In the genomic region with DNA sequence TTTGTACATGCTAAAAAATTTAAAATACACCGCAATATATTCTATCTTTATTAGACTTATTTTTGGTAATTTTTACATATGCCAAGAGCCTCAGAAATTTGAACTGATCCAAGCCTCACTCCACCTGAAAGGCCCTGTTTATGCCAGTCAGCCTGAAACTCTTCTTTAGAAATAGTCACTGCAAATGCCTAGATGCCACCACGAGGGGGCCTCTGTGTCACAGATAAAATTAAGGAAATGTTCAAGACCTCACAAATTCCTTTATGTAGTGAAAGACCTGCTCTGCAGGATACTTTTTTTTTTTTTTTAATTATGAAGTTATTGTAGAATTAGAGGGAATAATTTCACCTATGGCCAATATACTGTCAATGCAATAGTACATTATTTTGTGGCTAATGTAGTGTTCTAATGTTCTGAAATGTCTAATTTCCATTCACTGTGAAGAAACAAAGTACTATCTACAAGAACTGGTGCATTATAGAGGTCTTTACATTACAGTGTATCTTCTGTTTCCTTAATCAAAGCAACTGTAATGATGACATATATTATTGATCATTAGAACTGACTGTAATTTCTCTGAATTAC, we compare ENCODE assay signal across 8 cellular contexts.
DNase-seq lines count a peak whose midpoint lies in the region; ATAC-seq, FAIRE-seq and TF ChIP-seq lines count a peak whose summit lies in the region.

No MANE protein-coding gene starts in this region.

- H3K27ac Mint-ChIP-seq in activated naive CD4-positive, alpha-beta T cell treated with anti-CD3 and anti-CD28 coated beads for 36 hours, result no peak overlapping the region

- DNase-seq in CD1c-positive myeloid dendritic cell (ENCODE audit: extremely low spot score) (peak; percentile 79), HPDE6-E6E7 (ENCODE audit: extremely low spot score) (peak; percentile 34), SK-N-MC (ENCODE audit: low read depth, low spot score) (peak; percentile 3), cardiac muscle cell (ENCODE audit: low read depth in 1 of 2, low spot score in 1 of 2) (peak; percentile 55 to 71), retinal pigment epithelial cell (ENCODE audit: low read depth) (no peak), GM12891 (ENCODE audit: insufficient read length, low spot score) (no peak)
- peak; percentile 89 for DNase-seq in activated naive CD4-positive, alpha-beta T cell treated with anti-CD3 and anti-CD28 coated beads for 36 hours

- CTCF ChIA-PET in activated naive CD4-positive, alpha-beta T cell treated with anti-CD3 and anti-CD28 coated beads for 36 hours (lab: Charles Lee), result interaction anchor here (0.7 to 4.0 kb wide), 4 partner anchors 16 to 270 kb away, joined by 3 to 92 read pairs (median 4); no protein-coding TSS in a partner anchor

- H3K36me3 ChIP-seq in SK-N-MC (ENCODE audit: insufficient read depth, low read length), result no peaks in the 10 kb centered on the region
- no peaks in the 10 kb centered on the region for H3K36me3 ChIP-seq in cardiac muscle cell

- no peaks in the 10 kb centered on the region for H3K36me3 Mint-ChIP-seq in activated naive CD4-positive, alpha-beta T cell treated with anti-CD3 and anti-CD28 coated beads for 36 hours (ENCODE audit: low read depth)

- no peak for TF ChIP-seq POLR2A in GM12891 (IDR thresholded peaks at IDR 0.05; ENCODE audit: low read depth, low read length)

- H3K27me3 Mint-ChIP-seq in activated naive CD4-positive, alpha-beta T cell treated with anti-CD3 and anti-CD28 coated beads for 36 hours (ENCODE audit: low read depth), result peaks cover 4% of the 10 kb centered on the region

- TF ChIP-seq CTCF in cardiac muscle cell (IDR thresholded peaks at IDR 0.05; ENCODE audit: low read depth, low read length) (peak; percentile 72), retinal pigment epithelial cell (conservative IDR thresholded peaks at IDR 0.05; ENCODE audit: low read depth, low read length) (peak; percentile 83)

- H3K4me3 ChIP-seq in SK-N-MC, result no peak overlapping the region
- H3K4me3 ChIP-seq in cardiac muscle cell, result no peak overlapping the region
- no peak overlapping the region for H3K4me3 ChIP-seq in retinal pigment epithelial cell (ENCODE audit: low read length)

- no peak overlapping the region for H3K9ac ChIP-seq in SK-N-MC (ENCODE audit: insufficient read length)

- FAIRE-seq in GM12891 (lab: Jason Lieb, UNC), result no peak

- intact Hi-C loops in activated naive CD4-positive, alpha-beta T cell treated with anti-CD3 and anti-CD28 coated beads for 36 hours (cut with micrococcal nuclease), result loop anchor here (1.0 to 5.0 kb wide), 4 partner anchors 48 to 1039 kb away; no protein-coding TSS in a partner anchor

- H3K9me3 ChIP-seq in SK-N-MC (ENCODE audit: low read depth, low read length) (no peaks in the 10 kb centered on the region), cardiac muscle cell (ENCODE audit: low read depth) (no peaks in the 10 kb centered on the region)

- no peak overlapping the region for H3K4me3 Mint-ChIP-seq in activated naive CD4-positive, alpha-beta T cell treated with anti-CD3 and anti-CD28 coated beads for 36 hours

- peaks cover 15% of the 10 kb centered on the region for H3K4me1 Mint-ChIP-seq in activated naive CD4-positive, alpha-beta T cell treated with anti-CD3 and anti-CD28 coated beads for 36 hours (ENCODE audit: low read depth)

- peak; percentile 59 for ATAC-seq in GM19395 (IDR thresholded peaks at IDR 0.05; ENCODE audit: unreplicated experiment)

- H3K4me1 ChIP-seq in cardiac muscle cell (ENCODE audit: low read depth), result no peaks in the 10 kb centered on the region

- no peaks in the 10 kb centered on the region for H3K27me3 ChIP-seq in cardiac muscle cell

- H3K27ac ChIP-seq in SK-N-MC (no peak overlapping the region), cardiac muscle cell (no peak overlapping the region)

- no peaks in the 10 kb centered on the region for H3K9me3 Mint-ChIP-seq in activated naive CD4-positive, alpha-beta T cell treated with anti-CD3 and anti-CD28 coated beads for 36 hours

TF ChIP-seq in GM12891, 5 proteins besides CTCF, POLR2A, EP300 and RAD21:
- no peak for TF ChIP-seq SPI1 (IDR thresholded peaks at IDR 0.05; ENCODE audit: low read depth, low read length)
TF ChIP-seq in GM12891: peak in this region for 0.

Comparison
In these comparisons a context has a peak if more than half of its experiments do, and no peak if none do; other contexts are left out.
1. DNase-seq: peak in CD1c-positive myeloid dendritic cell (single experiment), HPDE6-E6E7 (single experiment), SK-N-MC (single experiment), activated naive CD4-positive, alpha-beta T cell treated with anti-CD3 and anti-CD28 coated beads for 36 hours (single experiment) and cardiac muscle cell (2 of 2); none in retinal pigment epithelial cell (single experiment) and GM12891 (single experiment).